ENCODE assay signal across 10 cellular contexts in the genomic region with DNA sequence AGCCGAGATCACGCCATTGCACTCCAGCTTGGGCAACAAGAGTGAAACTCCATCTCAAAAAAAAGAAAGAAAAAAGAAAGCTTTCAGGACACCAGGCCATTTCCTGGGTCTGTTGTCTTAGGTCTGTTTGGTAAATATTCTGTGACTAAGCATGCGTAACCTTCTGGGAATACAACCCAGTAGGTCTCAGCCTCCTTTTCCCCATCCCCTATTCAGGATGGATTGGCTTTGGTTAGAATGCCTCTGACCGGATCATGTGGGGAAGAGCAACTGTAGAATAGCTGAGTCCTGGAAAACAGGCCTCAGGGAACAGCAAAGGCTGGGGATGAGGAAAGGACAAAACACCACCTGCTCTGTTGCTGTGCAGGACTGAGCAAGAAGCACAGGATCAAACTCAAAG. TPM values are rescaled to one million over a fixed set of nuclear protein-coding genes. Genes with fewer than 3 reads are reported as not detected.
A peak's percentile ranks its signal among the peaks of the same experiment; 100 is the strongest.
DNase-seq lines count a peak whose midpoint lies in the region; ATAC-seq and TF ChIP-seq lines count a peak whose summit lies in the region.
"Had no signal": no experiment of that assay in that cellular context is flagged by ENCODE, and none has a peak within 500 bp of the region (broad histone marks: within the 10 kb centered on the region; RNA-seq: fewer than 3 reads in every experiment).

No MANE protein-coding gene starts in this region.

- no peaks in the 10 kb centered on the region for H3K27me3 ChIP-seq in CD4-positive, alpha-beta memory T cell (ENCODE audit: insufficient read depth, low read length)
- no peaks in the 10 kb centered on the region for H3K27me3 ChIP-seq in KMS-11 (ENCODE audit: insufficient read depth, low read depth)

- no peak for TF ChIP-seq CTCF in KMS-11 (conservative IDR thresholded peaks at IDR 0.05; ENCODE audit: low read depth, low read length)
- TF ChIP-seq CTCF in neural crest cell (conservative IDR thresholded peaks at IDR 0.05), result no peak

- no peak for DNase-seq in CD4-positive, alpha-beta memory T cell
- DNase-seq in central memory CD8-positive, alpha-beta T cell (ENCODE audit: low spot score in 2 of 2), result no peak
- no peak for DNase-seq in neural crest cell (ENCODE audit: low read depth, low spot score)
- no peak for DNase-seq in putamen (ENCODE audit: low spot score)
- DNase-seq in NCI-H226, result no peak
- DNase-seq: NCI-H2081 treated with DMSO at 0.1 percent for 48 hours, SIG-M5 had no signal

- H2AFZ ChIP-seq in KMS-11 (ENCODE audit: low read depth), result peak overlapping the region; percentile 89; the same call in 1 of the 2 replicates

- H3K9ac ChIP-seq in KMS-11, result no peak overlapping the region

- no peaks in the 10 kb centered on the region for H3K9me3 Mint-ChIP-seq in CD4-positive, alpha-beta memory T cell
- no peaks in the 10 kb centered on the region for H3K9me3 Mint-ChIP-seq in central memory CD8-positive, alpha-beta T cell
- no peaks in the 10 kb centered on the region for H3K9me3 Mint-ChIP-seq in neural crest cell

- CTCF ChIA-PET in CD4-positive, alpha-beta memory T cell (lab: Charles Lee; ENCODE audit: partially characterized antibody), result no interaction called here

- H3K4me1 ChIP-seq in CD4-positive, alpha-beta memory T cell (ENCODE audit: insufficient read depth, low read length), result peaks cover 35% of the 10 kb centered on the region
- peaks cover 19% of the 10 kb centered on the region for H3K4me1 ChIP-seq in KMS-11 (ENCODE audit: low read depth, poor library complexity, severe bottlenecking)

- no peaks in the 10 kb centered on the region; the same call in 1 of the 2 replicates for H3K79me2 ChIP-seq in KMS-11 (ENCODE audit: insufficient read depth, low read depth)

- peak overlapping the region; percentile 98 to 100 (median 99) for H3K27ac Mint-ChIP-seq in CD4-positive, alpha-beta memory T cell
- peak overlapping the region; percentile 99 for H3K27ac Mint-ChIP-seq in central memory CD8-positive, alpha-beta T cell (ENCODE audit: low read depth)
- H3K27ac Mint-ChIP-seq in neural crest cell (ENCODE audit: unreplicated experiment), result no peak overlapping the region

- no peak for ATAC-seq in central memory CD8-positive, alpha-beta T cell (replicated peaks; ENCODE audit: extremely low read depth, poor library complexity, severe bottlenecking)
- ATAC-seq in GM19463 (IDR thresholded peaks at IDR 0.05; ENCODE audit: unreplicated experiment) (no peak), HG02981 (IDR thresholded peaks at IDR 0.05; ENCODE audit: unreplicated experiment) (no peak)

- POLR2A ChIA-PET in CD4-positive, alpha-beta memory T cell (lab: Charles Lee; ENCODE audit: partially characterized antibody), result interaction anchor here (1.8 to 5.4 kb wide), 3 partner anchors 12 to 49 kb away, joined by 4 to 101 read pairs (median 9); no protein-coding TSS in a partner anchor

- intact Hi-C loops in CD4-positive, alpha-beta memory T cell (cut with micrococcal nuclease), result loop anchor here (5.0 to 10.0 kb wide), 3 partner anchors 134 to 1226 kb away; partner anchors contain the start of genes EIF5B, TBC1D8 and TXNDC9

- no peaks in the 10 kb centered on the region for H3K36me3 ChIP-seq in CD4-positive, alpha-beta memory T cell (ENCODE audit: insufficient read depth, low read length)
- no peaks in the 10 kb centered on the region for H3K36me3 ChIP-seq in KMS-11 (ENCODE audit: insufficient read depth)

- peak overlapping the region in 5 of 8 donors; percentile 53 to 100 (median 64) for H3K4me3 Mint-ChIP-seq in CD4-positive, alpha-beta memory T cell
- H3K4me3 Mint-ChIP-seq in central memory CD8-positive, alpha-beta T cell, result peak overlapping the region; percentile 11
- peak overlapping the region; percentile 69 for H3K4me3 Mint-ChIP-seq in neural crest cell

- no peak overlapping the region for H3K4me3 ChIP-seq in CD4-positive, alpha-beta memory T cell (ENCODE audit: low read length in 2 of 2)
- no peak overlapping the region for H3K4me3 ChIP-seq in KMS-11 (IDR thresholded peaks at IDR 0.05; ENCODE audit: insufficient read depth, low read depth, low read length)

- H3K4me2 ChIP-seq in KMS-11, result peak overlapping the region; percentile 69; the same call in 1 of the 2 replicates

- peak overlapping the region; percentile 74 for H3K27ac ChIP-seq in CD4-positive, alpha-beta memory T cell (ENCODE audit: low read depth, low read length)
- peak overlapping the region; percentile 86 for H3K27ac ChIP-seq in KMS-11

- H3K27me3 Mint-ChIP-seq in CD4-positive, alpha-beta memory T cell, result no peaks in the 10 kb centered on the region
- no peaks in the 10 kb centered on the region for H3K27me3 Mint-ChIP-seq in central memory CD8-positive, alpha-beta T cell
- no peaks in the 10 kb centered on the region for H3K27me3 Mint-ChIP-seq in neural crest cell (ENCODE audit: low read depth)

- no peaks in the 10 kb centered on the region for H3K9me3 ChIP-seq in CD4-positive, alpha-beta memory T cell (ENCODE audit: control insufficient read depth in 1 of 2, low read length in 2 of 2)

- H3K36me3 Mint-ChIP-seq in CD4-positive, alpha-beta memory T cell, result peaks cover 2 to 12% of the 10 kb centered on the region in 2 donors
- peaks cover 12% of the 10 kb centered on the region for H3K36me3 Mint-ChIP-seq in central memory CD8-positive, alpha-beta T cell (ENCODE audit: insufficient read depth)
- no peaks in the 10 kb centered on the region for H3K36me3 Mint-ChIP-seq in neural crest cell (ENCODE audit: low read depth)

- H3K4me1 Mint-ChIP-seq in CD4-positive, alpha-beta memory T cell, result peaks cover 19 to 47% (median 35%) of the 10 kb centered on the region in 4 donors
- H3K4me1 Mint-ChIP-seq in central memory CD8-positive, alpha-beta T cell, result peaks cover 12% of the 10 kb centered on the region
- H3K4me1 Mint-ChIP-seq in neural crest cell, result peaks cover 18% of the 10 kb centered on the region

- H4K20me1 ChIP-seq in KMS-11 (ENCODE audit: insufficient read depth), result no peaks in the 10 kb centered on the region

RNA-seq across cellular contexts. Expression of gene PDCL3, which starts 1.6 kb away (rescaled TPM):
- total RNA-seq in CD4-positive, alpha-beta memory T cell, result 10 to 100 TPM; 16.6 to 17.8 TPM
- 10 to 100 TPM; 56.7 to 73.6 TPM for polyA plus RNA-seq in CD4-positive, alpha-beta memory T cell
- 35.4 and 36.0 TPM in 2 replicates for total RNA-seq in neural crest cell

Comparison
In these comparisons a context has a peak if more than half of its experiments do, and no peak if none do; other contexts are left out.
1. H3K4me3 Mint-ChIP-seq: peak in every context shown above with its lines; median percentile 69 in neural crest cell; 64 in CD4-positive, alpha-beta memory T cell; 11 in central memory CD8-positive, alpha-beta T cell.